8 cellular contexts compared by ENCODE assay signal in the genomic region with DNA sequence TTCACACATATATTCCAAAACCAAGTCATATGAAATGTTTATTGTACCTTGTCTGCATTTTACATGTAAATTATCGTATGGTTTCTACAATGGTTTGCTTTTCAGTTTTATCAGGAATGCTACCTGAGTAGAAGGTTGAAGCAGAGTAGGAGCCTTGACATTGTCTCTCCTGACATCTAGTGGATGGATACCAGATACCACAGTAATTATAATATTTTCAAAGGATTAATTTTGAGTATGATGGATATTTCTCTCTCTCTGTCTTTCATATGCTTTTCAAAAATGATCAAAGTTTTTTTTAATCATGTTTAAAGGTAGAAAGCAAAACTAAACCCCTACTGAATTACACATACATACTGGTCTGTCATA.
DNase-seq lines count a peak whose midpoint lies in the region; ATAC-seq and TF ChIP-seq lines count a peak whose summit lies in the region.

No MANE protein-coding gene starts in this region.

- H3K27me3 ChIP-seq in heart right ventricle = peaks cover 0 to 23% (median 0%) of the 10 kb centered on the region in 7 donors
- H3K27me3 ChIP-seq in right cardiac atrium (ENCODE audit: control insufficient read depth, insufficient read depth) = no peaks in the 10 kb centered on the region
- H3K27me3 ChIP-seq in esophagus muscularis mucosa = no peaks in the 10 kb centered on the region
- H3K27me3 ChIP-seq in tibial artery = no peaks in the 10 kb centered on the region

- peaks cover 0 to 4% (median 0%) of the 10 kb centered on the region in 9 donors for H3K4me1 ChIP-seq in heart right ventricle
- no peaks in the 10 kb centered on the region for H3K4me1 ChIP-seq in right cardiac atrium (ENCODE audit: control insufficient read depth, insufficient read depth, low read length)
- peaks cover 0 to 12% (median 0%) of the 10 kb centered on the region in 4 donors for H3K4me1 ChIP-seq in esophagus muscularis mucosa
- peaks cover 0 to 8% (median 0%) of the 10 kb centered on the region in 4 donors for H3K4me1 ChIP-seq in tibial artery

- H3K36me3 ChIP-seq in heart right ventricle (no peaks in the 10 kb centered on the region), esophagus muscularis mucosa (no peaks in the 10 kb centered on the region), tibial artery (no peaks in the 10 kb centered on the region)

- TF ChIP-seq EP300 in esophagus muscularis mucosa (IDR thresholded peaks at IDR 0.05) = no peak

- H3K27ac ChIP-seq in heart right ventricle = no peak overlapping the region
- no peak overlapping the region for H3K27ac ChIP-seq in right cardiac atrium (ENCODE audit: low read length)
- no peak overlapping the region for H3K27ac ChIP-seq in esophagus muscularis mucosa (replicated peaks in 1 of 4)
- H3K27ac ChIP-seq in tibial artery = no peak overlapping the region

- no peaks in the 10 kb centered on the region for H3K9me3 ChIP-seq in heart right ventricle
- H3K9me3 ChIP-seq in right cardiac atrium (ENCODE audit: control insufficient read depth, low read length) = no peaks in the 10 kb centered on the region
- no peaks in the 10 kb centered on the region for H3K9me3 ChIP-seq in esophagus muscularis mucosa
- no peaks in the 10 kb centered on the region for H3K9me3 ChIP-seq in tibial artery

- TF ChIP-seq CTCF in heart right ventricle (IDR thresholded peaks at IDR 0.05) = peak in 7 of 9 donors; percentile 26 to 56 (median 51)
- peak; percentile 34 to 50 (median 35) for TF ChIP-seq CTCF in esophagus muscularis mucosa (IDR thresholded peaks at IDR 0.05)
- peak; percentile 37 to 39 for TF ChIP-seq CTCF in tibial artery (IDR thresholded peaks at IDR 0.05)

- WGBS in heart right ventricle, 2 donors = 13% methylated on average over 1 of the region's 1 CpG
- WGBS in right cardiac atrium = 16% methylated on average over 1 of the region's 1 CpG
- WGBS in esophagus muscularis mucosa = 22% methylated on average over 1 of the region's 1 CpG

- peak in 1 of 8 donors; percentile 56 for ATAC-seq in heart right ventricle
- ATAC-seq in right cardiac atrium = no peak
- ATAC-seq in HG02885 (IDR thresholded peaks at IDR 0.05; ENCODE audit: poor library complexity, unreplicated experiment) = peak; percentile 85

- no peak for TF ChIP-seq POLR2A in esophagus muscularis mucosa (IDR thresholded peaks at IDR 0.05; ENCODE audit: low read depth)

- intact Hi-C loops in heart right ventricle (cut with DNase I) (loop anchor here in 6 of 10 donors (5.0 to 10.0 kb wide), 3 partner anchors 111 to 231 kb away; a partner anchor contains a TSS), right cardiac atrium (cut with DNase I) (no loop called here), esophagus muscularis mucosa (cut with DNase I) (loop anchor here (10.0 kb wide), 1 partner anchor 231 kb away; no protein-coding TSS in a partner anchor), tibial artery (cut with DNase I; ENCODE audit: low total_unique reads) (no loop called here)

- DNase-seq in heart right ventricle (no peak), right cardiac atrium (no peak), NCI-H748 treated with DMSO at 0.1 percent for 48 hours (lab: John Stamatoyannopoulos, UW) (peak; percentile 38), esophagus muscularis mucosa (ENCODE audit: extremely low spot score) (no peak), tibial artery (no peak), NK-92 (lab: John Stamatoyannopoulos, UW; ENCODE audit: unreplicated experiment) (no peak), ecto neural progenitor cell (ENCODE audit: low spot score) (no peak)

- no peak overlapping the region for H3K4me3 ChIP-seq in heart right ventricle
- H3K4me3 ChIP-seq in right cardiac atrium (ENCODE audit: low read length) = no peak overlapping the region
- no peak overlapping the region for H3K4me3 ChIP-seq in esophagus muscularis mucosa
- H3K4me3 ChIP-seq in tibial artery = no peak overlapping the region

Comparison
In these comparisons a context has a peak if more than half of its experiments do, and no peak if none do; other contexts are left out.
1. intact Hi-C loops: an anchor here in heart right ventricle (5.0 to 10.0 kb wide) and esophagus muscularis mucosa (10.0 kb wide); none called in right cardiac atrium and tibial artery.